ENCODE assay signal across 20 cellular contexts in the genomic region with DNA sequence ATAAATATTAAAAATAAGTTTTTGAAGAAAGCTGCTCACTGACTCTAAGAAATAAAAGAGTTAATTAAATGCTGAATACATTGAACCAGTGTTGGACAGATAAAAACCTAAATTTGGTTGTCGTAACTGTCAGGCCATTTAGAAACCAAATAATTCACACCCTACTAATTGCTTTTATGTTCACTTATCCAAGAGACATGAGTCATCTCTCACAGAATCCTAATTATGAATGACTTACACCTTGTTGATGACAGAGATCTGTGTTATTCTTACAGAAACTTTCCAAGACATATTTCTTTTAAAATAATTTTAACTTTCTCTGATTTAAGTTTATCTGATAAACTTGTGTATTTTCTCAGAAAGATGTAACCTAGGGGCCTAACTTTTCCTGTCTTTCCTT.
DNase-seq lines count a peak whose midpoint lies in the region; ATAC-seq, FAIRE-seq and TF ChIP-seq lines count a peak whose summit lies in the region.
"Had no signal": no experiment of that assay in that cellular context is flagged by ENCODE, and none has a peak within 500 bp of the region (broad histone marks: within the 10 kb centered on the region; RNA-seq: fewer than 3 reads in every experiment).

No MANE protein-coding gene starts in this region.

- peaks cover 0 to 64% (median 12%) of the 10 kb centered on the region in 3 donors for H3K4me1 ChIP-seq in esophagus squamous epithelium
- H3K4me1 ChIP-seq: HAP-1 had no signal

- H3K9me3 ChIP-seq in esophagus squamous epithelium = no peaks in the 10 kb centered on the region
- H3K9me3 ChIP-seq: A549, HAP-1 had no signal

- intact Hi-C loops in esophagus squamous epithelium (cut with DNase I) = no loop called here

- no peaks in the 10 kb centered on the region for H3K36me3 ChIP-seq in bronchial epithelial cell (ENCODE audit: control insufficient read depth, insufficient read depth, low read length)
- H3K36me3 ChIP-seq in esophagus squamous epithelium = no peaks in the 10 kb centered on the region
- H3K36me3 ChIP-seq: HAP-1 had no signal

- 21 to 42% methylated on average over 1 of the region's 1 CpG for WGBS in esophagus squamous epithelium, 2 donors

- H3K27me3 ChIP-seq in bronchial epithelial cell (ENCODE audit: control insufficient read depth, insufficient read depth, low read length) (no peaks in the 10 kb centered on the region), esophagus squamous epithelium (no peaks in the 10 kb centered on the region)

- ATAC-seq in HG02852 (IDR thresholded peaks at IDR 0.05; ENCODE audit: unreplicated experiment) = no peak
- ATAC-seq in GM21825 (IDR thresholded peaks at IDR 0.05; ENCODE audit: unreplicated experiment) = no peak
- ATAC-seq in HG02759 (IDR thresholded peaks at IDR 0.05; ENCODE audit: unreplicated experiment) = no peak
- no peak for ATAC-seq in HG02763 (IDR thresholded peaks at IDR 0.05; ENCODE audit: unreplicated experiment)
- ATAC-seq: A549; CD8-positive, alpha-beta T cell had no signal

- peak; percentile 34 for DNase-seq in NCI-H69 (lab: John Stamatoyannopoulos, UW)
- DNase-seq in bronchial epithelial cell (ENCODE audit: low read depth) = peak; percentile 78
- no peak for DNase-seq in esophagus squamous epithelium (lab: John Stamatoyannopoulos, UW)
- DNase-seq: CD8-positive, alpha-beta T cell; COR-L47; DMS153; DMS79 treated with DMSO at 0.1 percent for 48 hours; EL had no signal

- FAIRE-seq in bronchial epithelial cell (lab: Jason Lieb, UNC) = no peak
- FAIRE-seq: A549, D721Med, G401.6, GM12892, GM19239, H1 had no signal

- no peak overlapping the region for H3K4me3 ChIP-seq in bronchial epithelial cell (ENCODE audit: low read depth, low read length)
- H3K4me3 ChIP-seq in esophagus squamous epithelium = no peak overlapping the region
- H3K4me3 ChIP-seq: A549, HAP-1 had no signal

- no peak for TF ChIP-seq POLR2A in esophagus squamous epithelium (IDR thresholded peaks at IDR 0.05)

- peak overlapping the region; percentile 72 to 87 (median 80) for H3K27ac ChIP-seq in esophagus squamous epithelium
- H3K27ac ChIP-seq: A549, HL-60 had no signal

- TF ChIP-seq CTCF in bronchial epithelial cell (IDR thresholded peaks at IDR 0.05; ENCODE audit: insufficient read depth, low read length, severe bottlenecking) (no peak), esophagus squamous epithelium (IDR thresholded peaks at IDR 0.05) (no peak)
